20 cellular contexts compared by ENCODE assay signal in the genomic region with DNA sequence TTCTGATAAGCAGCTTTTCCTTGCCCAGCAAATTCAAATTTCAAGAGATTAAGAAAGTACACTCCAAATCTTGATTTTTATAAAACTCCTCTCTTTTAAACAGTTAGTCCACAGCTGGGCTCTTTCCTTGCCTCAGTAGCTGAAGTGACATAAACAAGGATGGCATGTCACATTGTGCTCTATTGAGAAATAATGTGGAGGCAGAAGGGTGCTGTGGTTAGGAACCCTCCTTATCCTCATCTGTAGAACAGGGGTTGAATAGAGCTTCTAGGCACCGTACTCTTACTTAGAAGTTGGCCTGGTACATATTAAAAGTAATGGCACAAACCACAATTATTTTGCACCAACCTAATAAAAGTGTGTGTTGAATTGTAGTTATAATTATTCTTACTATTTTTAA.
DNase-seq lines count a peak whose midpoint lies in the region; ATAC-seq and TF ChIP-seq lines count a peak whose summit lies in the region.
"Had no signal": no experiment of that assay in that cellular context is flagged by ENCODE, and none has a peak within 500 bp of the region (broad histone marks: within the 10 kb centered on the region; RNA-seq: fewer than 3 reads in every experiment).

No MANE protein-coding gene starts in this region.

- in situ Hi-C loops in gastrocnemius medialis (cut with MboI; ENCODE audit: low sequenced_read_pairs in 4 of 4), result loop anchor here in 1 of 4 donors (25.0 kb wide), 2 partner anchors 274 to 376 kb away; a partner anchor contains a TSS

- peak; percentile 37 for DNase-seq in SKM-1 treated with dmso at 0.1 percent for 144 hours (lab: John Stamatoyannopoulos, UW; ENCODE audit: unreplicated experiment)
- DNase-seq in SKM-1 (lab: John Stamatoyannopoulos, UW; ENCODE audit: unreplicated experiment), result no peak
- peak; percentile 33 for DNase-seq in adipocyte (ENCODE audit: low read depth)
- DNase-seq in gastrocnemius medialis, result peak in 1 of 2 donors; percentile 4
- no peak for DNase-seq in activated naive CD4-positive, alpha-beta T cell treated with anti-CD3 and anti-CD28 coated beads, Interleukin-2, amount 50 U/mL, for 72 hours (ENCODE audit: low spot score in 2 of 2)
- DNase-seq in stimulated activated naive CD4-positive, alpha-beta T cell treated with Interleukin-2 at 50 U/mL for 16 hours (lab: John Stamatoyannopoulos, UW), result no peak
- no peak for DNase-seq in activated CD4-positive, CD25-positive, alpha-beta regulatory T cell treated with anti-CD3 and anti-CD28 coated beads, Interleukin-2, amount 50 U/mL, for 72 hours
- DNase-seq: 8988T; C1 segment of cervical spinal cord; CD8-positive, alpha-beta T cell; DMS153; H9; HFFc6; KBM-7; NCI-H1417 treated with DMSO at 0.1 percent for 48 hours; NCI-H187 treated with DMSO at 0.1 percent for 48 hours; NCI-H2107; NCI-H446 treated with DMSO at 0.1 percent for 48 hours; NCI-H526 treated with DMSO at 0.1 percent for 48 hours had no signal

- no peak overlapping the region for H3K9ac ChIP-seq in adipocyte (ENCODE audit: low read length)

- peak in 1 of 2 donors; percentile 51 for ATAC-seq in gastrocnemius medialis
- ATAC-seq in activated naive CD4-positive, alpha-beta T cell treated with anti-CD3 and anti-CD28 coated beads, Interleukin-2, amount 50 U/mL, for 72 hours, result no peak
- ATAC-seq: CD8-positive, alpha-beta T cell; Right ventricle myocardium inferior had no signal

- intact Hi-C loops in gastrocnemius medialis (cut with DNase I; ENCODE audit: low total_unique reads), result no loop called here

- H3K27me3 ChIP-seq in adipocyte (replicated peaks; ENCODE audit: control insufficient read depth, insufficient read depth, low read length), result no peaks in the 10 kb centered on the region
- H3K27me3 ChIP-seq in gastrocnemius medialis, result no peaks in the 10 kb centered on the region

- no peak overlapping the region for H3K4me3 ChIP-seq in adipocyte (ENCODE audit: low read length)
- H3K4me3 ChIP-seq in gastrocnemius medialis, result no peak overlapping the region

- no peak for TF ChIP-seq POLR2A in gastrocnemius medialis (IDR thresholded peaks at IDR 0.05)

- no peaks in the 10 kb centered on the region for H3K9me3 Mint-ChIP-seq in activated naive CD4-positive, alpha-beta T cell treated with anti-CD3 and anti-CD28 coated beads, Interleukin-2, amount 50 U/mL, for 72 hours
- H3K9me3 Mint-ChIP-seq: CD8-positive, alpha-beta T cell; H9; HFFc6 had no signal

- H3K36me3 Mint-ChIP-seq in activated naive CD4-positive, alpha-beta T cell treated with anti-CD3 and anti-CD28 coated beads, Interleukin-2, amount 50 U/mL, for 72 hours, result no peaks in the 10 kb centered on the region
- H3K36me3 Mint-ChIP-seq: CD8-positive, alpha-beta T cell had no signal

- no peak overlapping the region for H3K27ac Mint-ChIP-seq in activated naive CD4-positive, alpha-beta T cell treated with anti-CD3 and anti-CD28 coated beads, Interleukin-2, amount 50 U/mL, for 72 hours
- H3K27ac Mint-ChIP-seq: CD8-positive, alpha-beta T cell; H9; HFFc6 had no signal

- H3K9me3 ChIP-seq in adipocyte (ENCODE audit: control insufficient read depth, low read length) (no peaks in the 10 kb centered on the region), gastrocnemius medialis (no peaks in the 10 kb centered on the region)

- TF ChIP-seq CTCF in gastrocnemius medialis (IDR thresholded peaks at IDR 0.05 in 4 of 5, conservative IDR thresholded peaks at IDR 0.05 in 1 of 5), result no peak

- H3K4me1 ChIP-seq in adipocyte (ENCODE audit: control insufficient read depth, insufficient read depth, low read length) (peaks cover 45% of the 10 kb centered on the region), gastrocnemius medialis (peaks cover 42 to 48% of the 10 kb centered on the region in 2 donors)

- no peaks in the 10 kb centered on the region for H3K36me3 ChIP-seq in adipocyte (ENCODE audit: control insufficient read depth, insufficient read depth, low read length, severe bottlenecking)
- no peaks in the 10 kb centered on the region for H3K36me3 ChIP-seq in gastrocnemius medialis

- peak overlapping the region; percentile 72 to 78 (median 74) for H3K27ac ChIP-seq in gastrocnemius medialis

Comparison
In these comparisons a context has a peak if more than half of its experiments do, and no peak if none do; other contexts are left out.
1. DNase-seq: peak in SKM-1 treated with dmso at 0.1 percent for 144 hours (single experiment) and adipocyte (single experiment); none in SKM-1 (single experiment), activated naive CD4-positive, alpha-beta T cell treated with anti-CD3 and anti-CD28 coated beads, Interleukin-2, amount 50 U/mL, for 72 hours (0 of 2), stimulated activated naive CD4-positive, alpha-beta T cell treated with Interleukin-2 at 50 U/mL for 16 hours (single experiment) and activated CD4-positive, CD25-positive, alpha-beta regulatory T cell treated with anti-CD3 and anti-CD28 coated beads, Interleukin-2, amount 50 U/mL, for 72 hours (single experiment).